Comparison of ENCODE assay signal across 8 cellular contexts in the genomic region with DNA sequence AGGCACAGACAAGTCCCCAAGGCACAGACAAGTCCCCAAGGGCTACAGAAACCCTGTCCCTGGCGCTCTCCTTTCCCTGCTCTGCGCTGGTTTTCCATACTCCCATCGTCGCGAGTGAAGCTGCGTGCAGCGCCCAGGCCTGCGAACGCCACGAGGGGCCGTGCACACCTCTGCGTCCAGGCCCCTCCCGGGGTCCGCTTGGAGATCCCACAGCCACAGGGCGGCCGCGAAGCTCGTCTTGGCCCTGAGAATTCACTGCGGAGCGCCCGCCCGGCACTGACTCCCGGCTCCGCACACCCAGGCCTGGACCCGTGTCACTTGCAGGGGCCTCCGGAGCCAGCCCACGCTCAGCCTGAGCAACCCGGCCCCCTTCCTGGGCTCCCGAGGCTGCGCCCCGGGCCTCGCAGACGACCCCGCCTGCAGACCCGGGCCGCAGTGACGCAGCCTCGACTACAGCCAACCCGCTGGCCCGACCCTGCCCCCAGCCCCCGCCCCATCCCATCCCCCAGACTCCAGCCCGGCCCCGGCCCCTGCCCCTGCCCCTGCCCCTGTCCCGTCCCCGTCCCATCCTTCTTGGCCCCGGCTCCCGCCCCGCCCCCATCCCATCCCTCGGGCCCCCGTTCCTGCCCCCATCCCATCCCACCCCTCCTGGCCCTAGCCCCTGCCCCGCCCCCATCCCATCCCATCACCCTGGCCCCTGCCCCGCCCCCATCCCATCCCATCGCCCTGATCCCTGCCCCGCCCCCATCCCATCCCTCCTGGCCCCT. TPM values are rescaled to one million over a fixed set of nuclear protein-coding genes. Genes with fewer than 3 reads are reported as not detected.
DNase-seq lines count a peak whose midpoint lies in the region; ATAC-seq and TF ChIP-seq lines count a peak whose summit lies in the region.

No MANE protein-coding gene starts in this region.

- in situ Hi-C loops in mammary epithelial cell (cut with MboI; ENCODE audit: low sequenced_read_pairs in 2 of 2) = no loop called here

- intact Hi-C loops in heart left ventricle (cut with DNase I) = loop anchor here in 4 of 10 donors (10.0 kb wide), 5 partner anchors 142 to 538 kb away; a partner anchor contains a TSS
- intact Hi-C loops in left ventricle myocardium superior (cut with micrococcal nuclease) = no loop called here
- intact Hi-C loops in mammary epithelial cell (cut with micrococcal nuclease) = no loop called here

- dilution Hi-C loops in mammary epithelial cell (cut with HindIII; ENCODE audit: low sequenced_read_pairs) = no loop called here

- DNase-seq in heart left ventricle (peak in 3 of 5 donors; percentile 19 to 60 (median 40)), left ventricle myocardium superior (no peak), mammary epithelial cell (no peak), NCI-H526 (lab: John Stamatoyannopoulos, UW) (no peak), RKO (ENCODE audit: low spot score) (no peak)

- H3K4me3 ChIP-seq in heart left ventricle (peak overlapping the region in 11 of 12 donors; percentile 60 to 91 (median 77)), mammary epithelial cell (replicated peaks in 1 of 3; ENCODE audit: insufficient read depth in 1 of 3, low read depth in 2 of 3, low read length in 3 of 3) (peak overlapping the region; percentile 35 to 89 (median 72)), mesodermal cell (ENCODE audit: extremely low read depth, insufficient read depth, low read length, poor library complexity, severe bottlenecking) (peak overlapping the region; percentile 82)

- BruUV-seq in mammary epithelial cell (replicated peaks; lab: Mats Ljungman, UMichigan) = no TSS peak

- H3K4me1 ChIP-seq in heart left ventricle (peaks cover 0 to 30% (median 17%) of the 10 kb centered on the region in 12 donors), mammary epithelial cell (ENCODE audit: insufficient read depth, low read length) (peaks cover 10% of the 10 kb centered on the region), mesodermal cell (ENCODE audit: control insufficient read depth, insufficient read depth, low read length, poor library complexity, severe bottlenecking) (peaks cover 10% of the 10 kb centered on the region)

- H3K36me3 ChIP-seq in heart left ventricle (peaks cover 0 to 41% (median 37%) of the 10 kb centered on the region in 9 donors), mammary epithelial cell (ENCODE audit: insufficient read depth, low read length) (peaks cover 2% of the 10 kb centered on the region), mesodermal cell (ENCODE audit: control insufficient read depth, insufficient read depth, low read length) (peaks cover 60% of the 10 kb centered on the region)

- H3K9me3 ChIP-seq in heart left ventricle = no peaks in the 10 kb centered on the region
- no peaks in the 10 kb centered on the region for H3K9me3 ChIP-seq in mammary epithelial cell (replicated peaks; ENCODE audit: insufficient read depth, low read length)
- H3K9me3 ChIP-seq in mesodermal cell (ENCODE audit: control insufficient read depth, low read length) = no peaks in the 10 kb centered on the region

- no peak overlapping the region for H3K9ac ChIP-seq in mammary epithelial cell (ENCODE audit: insufficient read depth, low read length)

- no peaks in the 10 kb centered on the region for H4K20me1 ChIP-seq in mammary epithelial cell (ENCODE audit: insufficient read depth, low read length)

- H3K4me2 ChIP-seq in mammary epithelial cell (ENCODE audit: insufficient read depth, low read depth, low read length) = peak overlapping the region; percentile 85

- CTCF ChIA-PET in mammary epithelial cell (lab: Charles Lee; ENCODE audit: low non-redundant PET) = interaction anchor here (0.6 kb wide), 1 partner anchor 117 kb away, joined by 4 read pairs; no protein-coding TSS in a partner anchor

- ATAC-seq in heart left ventricle = no peak
- no peak for ATAC-seq in left ventricle myocardium superior
- ATAC-seq in HG03520 (IDR thresholded peaks at IDR 0.05; ENCODE audit: unreplicated experiment) = no peak
- no peak for ATAC-seq in GM21390 (IDR thresholded peaks at IDR 0.05; ENCODE audit: unreplicated experiment)

- WGBS in heart left ventricle, 4 donors = 10 to 17% (median 11%) methylated on average over 40 to 54 of the region's 54 CpGs
- WGBS in mammary epithelial cell (ENCODE audit: low coverage, missing lambda C conversion rate) = 28% methylated on average over 11 of the region's 54 CpGs
- WGBS in mesodermal cell (ENCODE audit: insufficient coverage in 2 of 2), 2 experiments = 5 to 13% methylated on average over 16 to 26 of the region's 54 CpGs

- peaks cover 15% of the 10 kb centered on the region for H3K79me2 ChIP-seq in mammary epithelial cell (ENCODE audit: insufficient read depth, low read length)

- H3K27ac ChIP-seq in heart left ventricle = peak overlapping the region in 2 of 12 donors; percentile 2 to 84
- no peak overlapping the region for H3K27ac ChIP-seq in mammary epithelial cell (ENCODE audit: insufficient read depth, low read depth, low read length)
- peak overlapping the region; percentile 73 for H3K27ac ChIP-seq in mesodermal cell (ENCODE audit: low read depth, low read length, severe bottlenecking)

- H3K27me3 ChIP-seq in heart left ventricle (no peaks in the 10 kb centered on the region), mammary epithelial cell (ENCODE audit: insufficient read depth, low read length) (no peaks in the 10 kb centered on the region)

- no peak for TF ChIP-seq POLR2A in heart left ventricle (IDR thresholded peaks at IDR 0.05)

- no peak overlapping the region for H2AFZ ChIP-seq in mammary epithelial cell (ENCODE audit: low read depth, low read length)

- TF ChIP-seq CTCF in heart left ventricle (IDR thresholded peaks at IDR 0.05) = no peak
- no peak for TF ChIP-seq CTCF in mammary epithelial cell (conservative IDR thresholded peaks at IDR 0.05 in 1 of 2, IDR thresholded peaks at IDR 0.05 in 1 of 2; ENCODE audit: extremely low read depth in 1 of 2, insufficient read depth in 1 of 2, low read depth in 1 of 2, low read length in 2 of 2)

RNA-seq across cellular contexts. Expression of a gene that starts 0.8 kb away (rescaled TPM):
- total RNA-seq in heart left ventricle (10 to 100 TPM; 10.8 to 22.0 (median 18.5) TPM), left ventricle myocardium superior (15.7 TPM), mammary epithelial cell (10 to 100 TPM; 19.3 to 25.0 TPM)
- polyA plus RNA-seq in heart left ventricle (10 to 100 TPM; 14.1 to 25.8 TPM), mammary epithelial cell (14.1 TPM)
- 9.7 TPM for polyA minus RNA-seq in mammary epithelial cell
- polyA plus RNA-seq in mesodermal cell (2013, experiment 1 of 2) = 72.3 TPM
- polyA plus RNA-seq in mesodermal cell (2013, experiment 2 of 2) = 59.6 TPM

Comparison
In these comparisons a context has a peak if more than half of its experiments do, and no peak if none do; other contexts are left out.
1. DNase-seq: peak in heart left ventricle (3 of 5); none in left ventricle myocardium superior (single experiment), mammary epithelial cell (single experiment), NCI-H526 (0 of 2) and RKO (single experiment).
2. Peak in every context shown above with its lines, with median percentiles within 50 percentile points of each other: H3K4me3 ChIP-seq.